Comparison of ENCODE assay signal across 23 cellular contexts in genomic region chr10:64271508-64271907, GRCh38.
"Had no signal": no experiment of that assay in that cellular context is flagged by ENCODE, and none has a peak within 500 bp of the region (broad histone marks: within the 10 kb centered on the region; RNA-seq: fewer than 3 reads in every experiment).

No MANE protein-coding gene starts in this region.

- ATAC-seq: activated T-cell treated with anti-CD3 and anti-CD28 coated beads, Interleukin-2, amount 50 U/mL, for 72 hours; gastroesophageal sphincter; heart right ventricle had no signal

- H3K27ac Mint-ChIP-seq: activated CD4-positive, alpha-beta memory T cell treated with anti-CD3 and anti-CD28 coated beads, Interleukin-2, amount 10 ng/mL, durations not matched to agents 7 days and 5 days; activated CD4-positive, alpha-beta T cell treated with anti-CD3 and anti-CD28 coated beads, Interleukin-2, amount 10 ng/mL, durations not matched to agents 7 days and 5 days; activated naive CD8-positive, alpha-beta T cell; activated T-cell treated with anti-CD3 and anti-CD28 coated beads, Interleukin-2, amount 50 U/mL, for 24 hours; activated T-cell treated with anti-CD3 and anti-CD28 coated beads, Interleukin-2, amount 50 U/mL, for 72 hours had no signal

- DNase-seq: activated CD4-positive, alpha-beta memory T cell treated with anti-CD3 and anti-CD28 coated beads, Interleukin-2, amount 10 ng/mL, durations not matched to agents 7 days and 5 days; activated CD4-positive, alpha-beta T cell treated with anti-CD3 and anti-CD28 coated beads for 1 hour; activated CD4-positive, alpha-beta T cell treated with anti-CD3 and anti-CD28 coated beads for 4 hours; activated CD4-positive, alpha-beta T cell treated with anti-CD3 and anti-CD28 coated beads, Interleukin-2, amount 10 ng/mL, durations not matched to agents 7 days and 5 days; activated CD4-positive, alpha-beta T cell treated with anti-CD3 and anti-CD28 coated beads, Interleukin-2, amount 50 U/mL, for 4 hours; activated CD8-positive, alpha-beta memory T cell treated with anti-CD3 and anti-CD28 coated beads, Interleukin-2, amount 50 U/mL, for 48 hours; activated gamma-delta T cell treated with Interleukin-2 at 50 U/mL for 16 hours; activated naive CD4-positive, alpha-beta T cell treated with anti-CD3 and anti-CD28 coated beads, Interleukin-2, amount 50 U/mL, for 16 hours; activated naive CD4-positive, alpha-beta T cell treated with Interleukin-2 at 50 U/mL for 16 hours; activated T-cell treated with anti-CD3 and anti-CD28 coated beads for 4 hours; activated T-cell treated with anti-CD3 and anti-CD28 coated beads, Interleukin-2, amount 50 U/mL, for 24 hours; activated T-cell treated with anti-CD3 and anti-CD28 coated beads, Interleukin-2, amount 50 U/mL, for 72 hours; amniotic stem cell; anterior cingulate cortex; cortex of kidney; dermis blood vessel endothelial cell; effector CD4-positive, alpha-beta T cell; esophagus squamous epithelium; foreskin melanocyte; heart right ventricle; T-helper 2 cell had no signal

- H3K36me3 Mint-ChIP-seq: activated naive CD8-positive, alpha-beta T cell had no signal

- H3K4me1 Mint-ChIP-seq: activated CD4-positive, alpha-beta memory T cell treated with anti-CD3 and anti-CD28 coated beads, Interleukin-2, amount 10 ng/mL, durations not matched to agents 7 days and 5 days; activated CD4-positive, alpha-beta T cell treated with anti-CD3 and anti-CD28 coated beads, Interleukin-2, amount 10 ng/mL, durations not matched to agents 7 days and 5 days had no signal

- H3K4me3 Mint-ChIP-seq: activated CD4-positive, alpha-beta memory T cell treated with anti-CD3 and anti-CD28 coated beads, Interleukin-2, amount 10 ng/mL, durations not matched to agents 7 days and 5 days; activated CD4-positive, alpha-beta T cell treated with anti-CD3 and anti-CD28 coated beads, Interleukin-2, amount 10 ng/mL, durations not matched to agents 7 days and 5 days; activated naive CD8-positive, alpha-beta T cell; activated T-cell treated with anti-CD3 and anti-CD28 coated beads, Interleukin-2, amount 50 U/mL, for 24 hours; activated T-cell treated with anti-CD3 and anti-CD28 coated beads, Interleukin-2, amount 50 U/mL, for 72 hours had no signal

- H3K9me3 Mint-ChIP-seq: activated CD4-positive, alpha-beta memory T cell treated with anti-CD3 and anti-CD28 coated beads, Interleukin-2, amount 10 ng/mL, durations not matched to agents 7 days and 5 days; activated CD4-positive, alpha-beta T cell treated with anti-CD3 and anti-CD28 coated beads, Interleukin-2, amount 10 ng/mL, durations not matched to agents 7 days and 5 days; activated T-cell treated with anti-CD3 and anti-CD28 coated beads, Interleukin-2, amount 50 U/mL, for 24 hours had no signal

- H3K27me3 Mint-ChIP-seq: activated CD4-positive, alpha-beta memory T cell treated with anti-CD3 and anti-CD28 coated beads, Interleukin-2, amount 10 ng/mL, durations not matched to agents 7 days and 5 days; activated CD4-positive, alpha-beta T cell treated with anti-CD3 and anti-CD28 coated beads, Interleukin-2, amount 10 ng/mL, durations not matched to agents 7 days and 5 days; activated naive CD8-positive, alpha-beta T cell; activated T-cell treated with anti-CD3 and anti-CD28 coated beads, Interleukin-2, amount 50 U/mL, for 24 hours had no signal
